ENCODE assay signal across 9 cellular contexts in the genomic region with DNA sequence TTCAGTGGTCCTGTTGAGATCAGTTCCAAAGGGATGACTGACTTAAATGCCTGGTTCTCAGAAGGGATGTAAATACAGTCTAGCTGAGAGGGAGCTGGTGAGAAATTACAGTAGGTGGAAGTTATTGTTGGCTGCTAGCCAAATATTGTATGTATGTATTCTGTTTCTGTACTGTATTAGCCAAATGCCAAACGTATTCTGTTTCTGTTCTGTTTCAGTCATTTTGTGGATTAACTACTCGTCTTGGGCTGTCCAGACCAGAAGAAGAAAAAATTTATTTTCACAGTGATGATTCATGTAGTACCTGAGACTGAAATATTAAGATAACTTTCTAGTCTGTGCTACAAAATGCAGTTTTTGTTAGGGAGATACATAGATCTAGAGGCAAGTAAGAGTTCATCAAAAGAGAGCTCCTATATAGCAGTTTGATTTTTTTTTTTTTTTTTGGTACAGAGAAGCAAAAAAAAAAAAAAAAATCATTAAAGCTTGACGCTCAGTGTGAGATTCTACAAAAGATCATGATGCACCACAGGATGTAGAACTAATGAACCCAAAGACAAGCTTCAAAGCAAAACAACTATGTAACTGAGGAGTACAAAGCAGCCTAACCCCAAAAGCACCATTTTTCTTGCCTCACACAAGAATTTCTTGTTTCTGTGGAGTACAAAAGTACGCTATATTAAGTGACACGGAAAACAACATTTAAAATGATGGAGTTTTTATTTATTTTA. TPM values are rescaled to one million over a fixed set of nuclear protein-coding genes. Genes with fewer than 3 reads are reported as not detected.
A peak's percentile ranks its signal among the peaks of the same experiment; 100 is the strongest.
DNase-seq lines count a peak whose midpoint lies in the region; ATAC-seq and TF ChIP-seq lines count a peak whose summit lies in the region.
"Had no signal": no experiment of that assay in that cellular context is flagged by ENCODE, and none has a peak within 500 bp of the region (broad histone marks: within the 10 kb centered on the region; RNA-seq: fewer than 3 reads in every experiment).

No MANE protein-coding gene starts in this region.

- 67% methylated on average over 5 of the region's 5 CpGs for WGBS in smooth muscle cell (ENCODE audit: low lambda C conversion rate)

- DNase-seq in activated CD4-positive, alpha-beta T cell treated with anti-CD3 and anti-CD28 coated beads, Interleukin-2, amount 10 ng/mL, durations not matched to agents 24 days and 14 days, result peak; percentile 75
- no peak for DNase-seq in activated CD4-positive, alpha-beta T cell treated with anti-CD3 and anti-CD28 coated beads for 48 hours
- DNase-seq in SHP77 treated with DMSO at 0.1 percent for 48 hours (lab: John Stamatoyannopoulos, UW) (peak; percentile 7), pulmonary artery endothelial cell (ENCODE audit: low read depth, low spot score) (peak; percentile 55), smooth muscle cell (lab: John Stamatoyannopoulos, UW; ENCODE audit: unreplicated experiment) (no peak), NCI-H187 (lab: John Stamatoyannopoulos, UW) (no peak), NCI-H526 treated with DMSO at 0.1 percent for 48 hours (lab: John Stamatoyannopoulos, UW) (no peak)
- DNase-seq: psoas muscle had no signal

- no peaks in the 10 kb centered on the region for H3K36me3 ChIP-seq in smooth muscle cell (ENCODE audit: low read depth)

- intact Hi-C loops in activated CD4-positive, alpha-beta T cell treated with anti-CD3 and anti-CD28 coated beads, Interleukin-2, amount 10 ng/mL, durations not matched to agents 24 days and 14 days (cut with micrococcal nuclease), result loop anchor here (1.0 to 2.0 kb wide), 5 partner anchors 54 to 216 kb away; a partner anchor contains a TSS

- no peaks in the 10 kb centered on the region for H3K27me3 Mint-ChIP-seq in activated CD4-positive, alpha-beta T cell treated with anti-CD3 and anti-CD28 coated beads, Interleukin-2, amount 10 ng/mL, durations not matched to agents 24 days and 14 days

- no peak overlapping the region for H3K9ac ChIP-seq in smooth muscle cell (ENCODE audit: low read depth)

- H3K27me3 ChIP-seq in smooth muscle cell (ENCODE audit: low read depth), result no peaks in the 10 kb centered on the region

- no peak overlapping the region for H3K4me3 ChIP-seq in smooth muscle cell
- H3K4me3 ChIP-seq: psoas muscle had no signal

- peaks cover 4% of the 10 kb centered on the region for H3K9me3 Mint-ChIP-seq in activated CD4-positive, alpha-beta T cell treated with anti-CD3 and anti-CD28 coated beads, Interleukin-2, amount 10 ng/mL, durations not matched to agents 24 days and 14 days

- no peaks in the 10 kb centered on the region for H4K20me1 ChIP-seq in smooth muscle cell (ENCODE audit: low read depth)

- no peaks in the 10 kb centered on the region for H3K4me1 ChIP-seq in smooth muscle cell (ENCODE audit: low read depth)
- H3K4me1 ChIP-seq: psoas muscle had no signal

- no peaks in the 10 kb centered on the region for H3K79me2 ChIP-seq in smooth muscle cell (ENCODE audit: low read depth)

- no peak for TF ChIP-seq CTCF in smooth muscle cell (IDR thresholded peaks at IDR 0.05; ENCODE audit: borderline replicate concordance, insufficient read depth, poor library complexity, severe bottlenecking)

- H3F3A ChIP-seq in smooth muscle cell (ENCODE audit: low read depth), result no peaks in the 10 kb centered on the region

- ATAC-seq in HG02840 (IDR thresholded peaks at IDR 0.05; ENCODE audit: low FRiP score, unreplicated experiment), result peak; percentile 46
- ATAC-seq: psoas muscle had no signal

- H3K4me2 ChIP-seq in smooth muscle cell, result no peak overlapping the region

- no peak overlapping the region for H3K27ac ChIP-seq in smooth muscle cell (ENCODE audit: low read depth)
- H3K27ac ChIP-seq: psoas muscle had no signal

- H3K4me3 Mint-ChIP-seq in activated CD4-positive, alpha-beta T cell treated with anti-CD3 and anti-CD28 coated beads, Interleukin-2, amount 10 ng/mL, durations not matched to agents 24 days and 14 days, result peak overlapping the region; percentile 73

- H2AFZ ChIP-seq in smooth muscle cell (ENCODE audit: low read depth), result no peak overlapping the region

- H3K36me3 Mint-ChIP-seq in activated CD4-positive, alpha-beta T cell treated with anti-CD3 and anti-CD28 coated beads, Interleukin-2, amount 10 ng/mL, durations not matched to agents 24 days and 14 days (ENCODE audit: low read depth), result peaks cover 20% of the 10 kb centered on the region

- H3K9me3 ChIP-seq in smooth muscle cell (replicated peaks; ENCODE audit: low read depth), result no peaks in the 10 kb centered on the region

- H3K27ac Mint-ChIP-seq in activated CD4-positive, alpha-beta T cell treated with anti-CD3 and anti-CD28 coated beads, Interleukin-2, amount 10 ng/mL, durations not matched to agents 24 days and 14 days, result peak overlapping the region; percentile 86

- peaks cover 38% of the 10 kb centered on the region for H3K4me1 Mint-ChIP-seq in activated CD4-positive, alpha-beta T cell treated with anti-CD3 and anti-CD28 coated beads, Interleukin-2, amount 10 ng/mL, durations not matched to agents 24 days and 14 days

RNA-seq across cellular contexts. Expression of a gene that starts 54.8 kb away (rescaled TPM):
- total RNA-seq in activated CD4-positive, alpha-beta T cell treated with anti-CD3 and anti-CD28 coated beads, Interleukin-2, amount 10 ng/mL, durations not matched to agents 24 days and 14 days, result 19.3 and 23.6 TPM in 2 replicates
- total RNA-seq in pulmonary artery endothelial cell, result 43.3 and 46.8 TPM in 2 replicates
- 31.2 and 42.7 TPM in 2 replicates for total RNA-seq in smooth muscle cell
- polyA plus RNA-seq in smooth muscle cell, result 34.8 and 39.5 TPM in 2 replicates

Comparison
In these comparisons a context has a peak if more than half of its experiments do, and no peak if none do; other contexts are left out.
1. DNase-seq: peak in activated CD4-positive, alpha-beta T cell treated with anti-CD3 and anti-CD28 coated beads, Interleukin-2, amount 10 ng/mL, durations not matched to agents 24 days and 14 days (single experiment), SHP77 treated with DMSO at 0.1 percent for 48 hours (single experiment) and pulmonary artery endothelial cell (single experiment); none in activated CD4-positive, alpha-beta T cell treated with anti-CD3 and anti-CD28 coated beads for 48 hours (single experiment), smooth muscle cell (single experiment), NCI-H187 (0 of 2) and NCI-H526 treated with DMSO at 0.1 percent for 48 hours (single experiment).